ENCODE assay signal across 29 cellular contexts in genomic region chr3:73535935-73536334, GRCh38.
"Had no signal": no experiment of that assay in that cellular context is flagged by ENCODE, and none has a peak within 500 bp of the region (broad histone marks: within the 10 kb centered on the region; RNA-seq: fewer than 3 reads in every experiment).

No MANE protein-coding gene starts in this region.

- H3K4me1 ChIP-seq: lower lobe of right lung, right lobe of liver, upper lobe of right lung had no signal

- ATAC-seq: heart left ventricle; left ventricle myocardium superior; lower lobe of right lung; natural killer cell; pancreas; right lobe of liver; stimulated activated effector memory CD8-positive, alpha-beta T cell treated with anti-CD3 and anti-CD28 coated beads, Interleukin-12 subunit alpha, Interleukin-12 subunit beta, amount 100 ng/mL, for 72 hours; upper lobe of right lung had no signal

- H3K36me3 ChIP-seq: esophagus squamous epithelium, heart left ventricle, lower lobe of right lung, neutrophil, pancreas, right lobe of liver, stomach, tibial artery, upper lobe of right lung, uterus had no signal

- H3K9me3 ChIP-seq: esophagus squamous epithelium, heart left ventricle, lower lobe of right lung, neutrophil, pancreas, right lobe of liver, stomach, testis, tibial artery, upper lobe of right lung, uterus had no signal

- H3K4me3 Mint-ChIP-seq: immature natural killer cell; natural killer cell; neural crest cell; stimulated activated effector memory CD8-positive, alpha-beta T cell treated with anti-CD3 and anti-CD28 coated beads, Interleukin-12 subunit alpha, Interleukin-12 subunit beta, amount 100 ng/mL, for 72 hours had no signal

- H3K4me1 Mint-ChIP-seq: immature natural killer cell; natural killer cell; stimulated activated effector memory CD8-positive, alpha-beta T cell treated with anti-CD3 and anti-CD28 coated beads, Interleukin-12 subunit alpha, Interleukin-12 subunit beta, amount 100 ng/mL, for 72 hours had no signal

- DNase-seq: dermis blood vessel endothelial cell; effector memory CD4-positive, alpha-beta T cell; erythroblast; esophagus squamous epithelium; heart left ventricle; hippocampal formation; immature natural killer cell; islet precursor cell; kidney glomerular epithelial cell; left ventricle myocardium superior; lower lobe of right lung; natural killer cell; pancreas; right lobe of liver; stimulated activated CD4-positive, alpha-beta T cell treated with anti-CD3 and anti-CD28 coated beads, Interleukin-2, amount 100 ng/mL, for 24 hours; stimulated activated CD4-positive, alpha-beta T cell treated with anti-CD3 and anti-CD28 coated beads, Interleukin-4, amount 100 ng/mL, for 24 hours; stimulated activated naive CD4-positive, alpha-beta T cell treated with Interleukin-2 at 50 U/mL for 16 hours; stomach; substantia nigra; testis; tibial artery; upper lobe of right lung; uterus had no signal

- H3K27me3 ChIP-seq: esophagus squamous epithelium, heart left ventricle, neutrophil, pancreas, right lobe of liver, stomach, testis, tibial artery, upper lobe of right lung, uterus had no signal

- H3K27ac ChIP-seq: coronary artery, esophagus squamous epithelium, lower lobe of right lung, neutrophil, pancreas, right lobe of liver, tibial artery, upper lobe of right lung, uterus had no signal

- H3K4me3 ChIP-seq: coronary artery, esophagus squamous epithelium, heart left ventricle, lower lobe of right lung, pancreas, right lobe of liver, stomach, testis, tibial artery, upper lobe of right lung, uterus had no signal

- H3K36me3 Mint-ChIP-seq: immature natural killer cell; natural killer cell; stimulated activated effector memory CD8-positive, alpha-beta T cell treated with anti-CD3 and anti-CD28 coated beads, Interleukin-12 subunit alpha, Interleukin-12 subunit beta, amount 100 ng/mL, for 72 hours had no signal

- FAIRE-seq: endometrium, frontal cortex, pancreas had no signal

- H3K27ac Mint-ChIP-seq: immature natural killer cell; natural killer cell; stimulated activated effector memory CD8-positive, alpha-beta T cell treated with anti-CD3 and anti-CD28 coated beads, Interleukin-12 subunit alpha, Interleukin-12 subunit beta, amount 100 ng/mL, for 72 hours had no signal
